Comparison of ENCODE assay signal across 8 cellular contexts in genomic region chr17:55264273-55264639, GRCh38. TPM values are rescaled to one million over a fixed set of nuclear protein-coding genes. Genes with fewer than 3 reads are reported as not detected.
DNase-seq lines count a peak whose midpoint lies in the region; ATAC-seq, FAIRE-seq and TF ChIP-seq lines count a peak whose summit lies in the region.

No MANE protein-coding gene starts in this region.

- TF ChIP-seq CTCF in kidney (IDR thresholded peaks at IDR 0.05; ENCODE audit: borderline replicate concordance, extremely low read depth, insufficient read depth), result no peak
- no peak for TF ChIP-seq CTCF in thoracic aorta (IDR thresholded peaks at IDR 0.05)

- H3K4me1 ChIP-seq in kidney (ENCODE audit: control insufficient read depth in 1 of 2, insufficient read depth in 1 of 2, low read depth in 1 of 2, low read length in 2 of 2) (peaks cover 5 to 12% of the 10 kb centered on the region in 2 donors), thoracic aorta (ENCODE audit: control insufficient read depth in 1 of 2, low read depth in 2 of 2) (peaks cover 16 to 43% of the 10 kb centered on the region in 2 donors)

- H3K4me1 Mint-ChIP-seq in activated CD4-positive, alpha-beta T cell treated with anti-CD3 and anti-CD28 coated beads, Interleukin-2, amount 10 ng/mL, durations not matched to agents 24 days and 14 days, result peaks cover 13% of the 10 kb centered on the region
- H3K4me1 Mint-ChIP-seq in activated CD8-positive, alpha-beta T cell treated with anti-CD3 and anti-CD28 coated beads, Interleukin-2, amount 10 ng/mL, durations not matched to agents 7 days and 5 days (ENCODE audit: low read depth), result peaks cover 18% of the 10 kb centered on the region

- CTCF ChIA-PET in activated CD8-positive, alpha-beta T cell treated with anti-CD3 and anti-CD28 coated beads, Interleukin-2, amount 10 ng/mL, durations not matched to agents 7 days and 5 days (lab: Charles Lee), result interaction anchor here (0.9 to 1.4 kb wide), 2 partner anchors 32 to 271 kb away, joined by 4 to 5 read pairs; no protein-coding TSS in a partner anchor

- H3K27ac Mint-ChIP-seq in activated CD4-positive, alpha-beta T cell treated with anti-CD3 and anti-CD28 coated beads, Interleukin-2, amount 10 ng/mL, durations not matched to agents 24 days and 14 days, result no peak overlapping the region
- no peak overlapping the region for H3K27ac Mint-ChIP-seq in activated CD8-positive, alpha-beta T cell treated with anti-CD3 and anti-CD28 coated beads, Interleukin-2, amount 10 ng/mL, durations not matched to agents 7 days and 5 days

- peaks cover 75% of the 10 kb centered on the region for H3K27me3 Mint-ChIP-seq in activated CD4-positive, alpha-beta T cell treated with anti-CD3 and anti-CD28 coated beads, Interleukin-2, amount 10 ng/mL, durations not matched to agents 24 days and 14 days
- peaks cover 80% of the 10 kb centered on the region for H3K27me3 Mint-ChIP-seq in activated CD8-positive, alpha-beta T cell treated with anti-CD3 and anti-CD28 coated beads, Interleukin-2, amount 10 ng/mL, durations not matched to agents 7 days and 5 days (ENCODE audit: low read depth)

- peaks cover 9% of the 10 kb centered on the region for H3K9me3 Mint-ChIP-seq in activated CD4-positive, alpha-beta T cell treated with anti-CD3 and anti-CD28 coated beads, Interleukin-2, amount 10 ng/mL, durations not matched to agents 24 days and 14 days
- peaks cover 8% of the 10 kb centered on the region for H3K9me3 Mint-ChIP-seq in activated CD8-positive, alpha-beta T cell treated with anti-CD3 and anti-CD28 coated beads, Interleukin-2, amount 10 ng/mL, durations not matched to agents 7 days and 5 days (ENCODE audit: insufficient read depth)

- no peak overlapping the region for H3K27ac ChIP-seq in kidney (ENCODE audit: low read depth in 2 of 2, low read length in 2 of 2)
- no peak overlapping the region for H3K27ac ChIP-seq in thoracic aorta

- H3K9me3 ChIP-seq in kidney (ENCODE audit: control insufficient read depth in 1 of 2, low read length in 2 of 2), result no peaks in the 10 kb centered on the region
- H3K9me3 ChIP-seq in thoracic aorta, result no peaks in the 10 kb centered on the region

- POLR2A ChIA-PET in activated CD8-positive, alpha-beta T cell treated with anti-CD3 and anti-CD28 coated beads, Interleukin-2, amount 10 ng/mL, durations not matched to agents 7 days and 5 days (lab: Charles Lee), result interaction anchor here (1.3 kb wide), 1 partner anchor 20 kb away, joined by 3 read pairs; no protein-coding TSS in a partner anchor

- peak overlapping the region; percentile 78 for H3K4me3 Mint-ChIP-seq in activated CD4-positive, alpha-beta T cell treated with anti-CD3 and anti-CD28 coated beads, Interleukin-2, amount 10 ng/mL, durations not matched to agents 24 days and 14 days
- peak overlapping the region; percentile 57 for H3K4me3 Mint-ChIP-seq in activated CD8-positive, alpha-beta T cell treated with anti-CD3 and anti-CD28 coated beads, Interleukin-2, amount 10 ng/mL, durations not matched to agents 7 days and 5 days

- H3K4me3 ChIP-seq in kidney (ENCODE audit: low read length in 2 of 2) (peak overlapping the region; percentile 31 to 65), thoracic aorta (peak overlapping the region; percentile 86)

- intact Hi-C loops in activated CD4-positive, alpha-beta T cell treated with anti-CD3 and anti-CD28 coated beads, Interleukin-2, amount 10 ng/mL, durations not matched to agents 24 days and 14 days (cut with micrococcal nuclease), result loop anchor here (1.0 to 10.0 kb wide), 3 partner anchors 26 to 295 kb away; partner anchors contain the start of gene MMD
- intact Hi-C loops in kidney (cut with DNase I), result no loop called here

- H3K27me3 ChIP-seq in thoracic aorta (replicated peaks; ENCODE audit: insufficient read depth), result no peaks in the 10 kb centered on the region

- H3K36me3 Mint-ChIP-seq in activated CD4-positive, alpha-beta T cell treated with anti-CD3 and anti-CD28 coated beads, Interleukin-2, amount 10 ng/mL, durations not matched to agents 24 days and 14 days (ENCODE audit: low read depth), result no peaks in the 10 kb centered on the region
- no peaks in the 10 kb centered on the region for H3K36me3 Mint-ChIP-seq in activated CD8-positive, alpha-beta T cell treated with anti-CD3 and anti-CD28 coated beads, Interleukin-2, amount 10 ng/mL, durations not matched to agents 7 days and 5 days (ENCODE audit: low read depth)

- no peak for DNase-seq in activated CD4-positive, alpha-beta T cell treated with anti-CD3 and anti-CD28 coated beads, Interleukin-2, amount 10 ng/mL, durations not matched to agents 24 days and 14 days
- no peak for DNase-seq in activated CD4-positive, alpha-beta T cell treated with anti-CD3 and anti-CD28 coated beads for 4 hours
- DNase-seq in activated CD8-positive, alpha-beta T cell treated with anti-CD3 and anti-CD28 coated beads, Interleukin-2, amount 10 ng/mL, durations not matched to agents 7 days and 5 days, result no peak
- DNase-seq in kidney (no peak), thoracic aorta (ENCODE audit: low spot score) (no peak), iPS-NIHi7 (ENCODE audit: extremely low spot score) (no peak), iPS-NIHi11 (ENCODE audit: low spot score) (no peak), SHP77 (lab: John Stamatoyannopoulos, UW) (no peak)

- FAIRE-seq in kidney (lab: Jason Lieb, UNC), result no peak

- peak overlapping the region in 1 of 2 donors; percentile 52 for H3K9ac ChIP-seq in kidney (ENCODE audit: low read length in 2 of 2)

- ATAC-seq in activated CD8-positive, alpha-beta T cell treated with anti-CD3 and anti-CD28 coated beads, Interleukin-2, amount 10 ng/mL, durations not matched to agents 7 days and 5 days, result no peak
- ATAC-seq in thoracic aorta (ENCODE audit: insufficient number of reproducible peaks, low FRiP score, low read depth), result no peak

- peaks cover 0 to 2% of the 10 kb centered on the region in 2 donors for H3K36me3 ChIP-seq in kidney (ENCODE audit: control insufficient read depth in 1 of 2, insufficient read depth in 2 of 2, low read length in 2 of 2)
- H3K36me3 ChIP-seq in thoracic aorta, result no peaks in the 10 kb centered on the region

RNA-seq across cellular contexts. Expression of gene HLF, which starts 0.5 kb away (rescaled TPM):
- 0.92 and 1.3 TPM in 2 replicates for total RNA-seq in activated CD4-positive, alpha-beta T cell treated with anti-CD3 and anti-CD28 coated beads, Interleukin-2, amount 10 ng/mL, durations not matched to agents 24 days and 14 days
- total RNA-seq in activated CD8-positive, alpha-beta T cell treated with anti-CD3 and anti-CD28 coated beads, Interleukin-2, amount 10 ng/mL, durations not matched to agents 7 days and 5 days, result under 1 TPM; 0.13 to 0.21 TPM
- total RNA-seq in kidney, result 38.4 TPM
- polyA plus RNA-seq in kidney (ENCODE audit: insufficient read depth, low read depth, low replicate concordance), result 9.1 TPM
- total RNA-seq in thoracic aorta, result 10 to 100 TPM; 10.2 to 12.5 TPM
